In genomic region chr9:5500441-5501235, GRCh38 we compare ENCODE assay signal across 12 cellular contexts. TPM values are rescaled to one million over a fixed set of nuclear protein-coding genes. Genes with fewer than 3 reads are reported as not detected.
DNase-seq lines count a peak whose midpoint lies in the region; ATAC-seq and TF ChIP-seq lines count a peak whose summit lies in the region.
"Had no signal": no experiment of that assay in that cellular context is flagged by ENCODE, and none has a peak within 500 bp of the region (broad histone marks: within the 10 kb centered on the region; RNA-seq: fewer than 3 reads in every experiment).

No MANE protein-coding gene starts in this region.

- H3K9me2 ChIP-seq in PC-3 (replicated peaks; ENCODE audit: low read length), result no peaks in the 10 kb centered on the region

- H4K20me1 ChIP-seq in PC-3 (ENCODE audit: low read length), result no peaks in the 10 kb centered on the region

- intact Hi-C loops in PC-3 (cut with micrococcal nuclease), result no loop called here

- CTCF ChIA-PET in PC-3 (lab: Charles Lee), result no interaction called here

- no peak overlapping the region for H3K4me3 ChIP-seq in PC-3 (ENCODE audit: low read length)
- H3K4me3 ChIP-seq in fibroblast of the aortic adventitia (ENCODE audit: low read depth, low read length), result no peak overlapping the region
- H3K4me3 ChIP-seq: SJSA1 had no signal

- H2AFZ ChIP-seq in PC-3 (ENCODE audit: low read length), result no peak overlapping the region

- no peak overlapping the region for H3K4me2 ChIP-seq in PC-3 (ENCODE audit: low read length)

- H3K4me1 ChIP-seq in PC-3 (ENCODE audit: insufficient read depth, low read length), result peaks cover 9% of the 10 kb centered on the region; the same call in 1 of the 2 replicates

- H3K9me3 ChIP-seq in PC-3 (ENCODE audit: low read length), result no peaks in the 10 kb centered on the region
- H3K9me3 ChIP-seq: SJSA1 had no signal

- no peak overlapping the region for H3K9ac ChIP-seq in PC-3 (ENCODE audit: low read length)

- H3K79me2 ChIP-seq in PC-3 (ENCODE audit: low read length), result no peaks in the 10 kb centered on the region

- TF ChIP-seq CTCF in PC-3 (conservative IDR thresholded peaks at IDR 0.05; ENCODE audit: low read depth, low read length) (no peak), fibroblast of the aortic adventitia (IDR thresholded peaks at IDR 0.05; ENCODE audit: insufficient read depth, low read length) (no peak)

- no peaks in the 10 kb centered on the region for H3K36me3 ChIP-seq in PC-3 (ENCODE audit: low read depth, low read length)
- H3K36me3 ChIP-seq: SJSA1 had no signal

- peak; percentile 36 for DNase-seq in EL
- DNase-seq in PC-3, result peak; percentile 47
- peak; percentile 65 for DNase-seq in fibroblast of the aortic adventitia (ENCODE audit: low read depth)
- peak; percentile 60 for DNase-seq in non-pigmented ciliary epithelial cell (ENCODE audit: low read depth)
- no peak for DNase-seq in NCI-H69 (lab: John Stamatoyannopoulos, UW)
- DNase-seq in cerebellar nuclear complex (lab: John Stamatoyannopoulos, UW), result no peak
- DNase-seq: naive B cell; NCI-H1694 treated with DMSO at 0.1 percent for 48 hours; stimulated activated CD4-positive, alpha-beta T cell treated with anti-CD3 and anti-CD28 coated beads, Interleukin-1b, Interleukin-23, amount 100 ng/mL, for 48 hours had no signal

- POLR2A ChIA-PET in PC-3 (lab: Charles Lee; ENCODE audit: unreplicated experiment), result no interaction called here

- no peaks in the 10 kb centered on the region for H3K27me3 ChIP-seq in PC-3 (ENCODE audit: low read length)
- H3K27me3 ChIP-seq: SJSA1 had no signal

- no peak overlapping the region for H3K27ac ChIP-seq in PC-3 (ENCODE audit: low read length)
- H3K27ac ChIP-seq: SJSA1 had no signal

- ATAC-seq in PC-3 (no peak), HG02571 (IDR thresholded peaks at IDR 0.05; ENCODE audit: unreplicated experiment) (no peak), HG03457 (IDR thresholded peaks at IDR 0.05; ENCODE audit: unreplicated experiment) (no peak)

- no TSS peak for BruUV-seq in PC-3 (replicated peaks; lab: Mats Ljungman, UMichigan)

- no peaks in the 10 kb centered on the region for H3F3A ChIP-seq in PC-3 (ENCODE audit: low read length, unreplicated experiment)

RNA-seq across cellular contexts. Expression of gene PDCD1LG2, which starts 9.7 kb away (rescaled TPM):
- total RNA-seq in PC-3 (2014; rRNA removed), result 0.46 and 1.4 TPM in 2 replicates
- total RNA-seq in fibroblast of the aortic adventitia (ENCODE audit: low replicate concordance), result 4.1 and 10.9 TPM in 2 replicates

RNA-seq across cellular contexts. Expression of gene CD274, which starts 50.3 kb away (rescaled TPM):
- total RNA-seq in PC-3 (2014; rRNA removed), result 3.8 and 5.1 TPM in 2 replicates
- 0.33 and 1.1 TPM in 2 replicates for total RNA-seq in fibroblast of the aortic adventitia (ENCODE audit: low replicate concordance)

Comparison
In these comparisons a context has a peak if more than half of its experiments do, and no peak if none do; other contexts are left out.
1. DNase-seq: peak in EL (single experiment), PC-3 (single experiment), fibroblast of the aortic adventitia (single experiment) and non-pigmented ciliary epithelial cell (single experiment); none in NCI-H69 (single experiment) and cerebellar nuclear complex (0 of 2).